Comparison of ENCODE assay signal across 17 cellular contexts in the genomic region with DNA sequence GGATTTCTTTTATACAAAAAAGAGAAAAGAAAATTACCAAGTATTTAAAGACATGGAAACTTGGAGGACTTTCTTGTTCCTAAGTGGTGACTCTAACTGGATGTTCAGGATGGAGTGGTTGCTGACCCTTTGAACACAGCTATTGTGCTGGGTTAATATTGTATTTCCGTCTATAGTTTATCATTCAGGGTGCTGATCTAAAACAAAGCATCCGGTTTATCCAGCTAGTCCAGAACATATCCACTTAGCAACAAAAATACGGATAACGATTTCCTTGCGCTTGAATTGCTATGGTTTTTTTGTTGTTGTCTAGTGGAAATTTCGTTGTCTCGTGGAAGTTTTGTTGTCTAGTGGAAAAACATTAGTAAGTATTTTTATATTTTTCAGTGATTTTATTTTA.
"Had no signal": no experiment of that assay in that cellular context is flagged by ENCODE, and none has a peak within 500 bp of the region (broad histone marks: within the 10 kb centered on the region; RNA-seq: fewer than 3 reads in every experiment).

No MANE protein-coding gene starts in this region.

- DNase-seq: activated naive CD4-positive, alpha-beta T cell treated with Interleukin-2 at 50 U/mL for 16 hours; activated T-cell treated with anti-CD3 and anti-CD28 coated beads for 4 hours; anterior cingulate cortex; dorsolateral prefrontal cortex; endodermal cell; immature natural killer cell; mesendoderm; sigmoid colon; stimulated activated CD4-positive, alpha-beta T cell treated with anti-CD3 and anti-CD28 coated beads, Interleukin-1b, Interleukin-23, amount 100 ng/mL, for 48 hours; stimulated activated naive CD8-positive, alpha-beta T cell treated with anti-CD3 and anti-CD28 coated beads, Interleukin-15, amount 100 ng/mL, for 72 hours had no signal

- H3K4me3 Mint-ChIP-seq: activated T-helper 17 cell treated with anti-CD3 and anti-CD28 coated beads, Interleukin-2, amount 50 U/mL, for 72 hours; endodermal cell; immature natural killer cell; natural killer cell treated with Interleukin-12 subunit alpha and Interleukin-12 subunit beta and Interleukin-15 and Interleukin-18, amount 100 ng/mL, for 72 hours; stimulated activated naive CD8-positive, alpha-beta T cell treated with anti-CD3 and anti-CD28 coated beads, Interleukin-15, amount 100 ng/mL, for 72 hours; T-helper 2 cell treated with Interferon-gamma antibody and Interleukin-4, amounts not matched to agents 5 μg/mL and 100 μg/mL, for 36 hours had no signal

- H3K4me3 ChIP-seq: dorsolateral prefrontal cortex, sigmoid colon, SJSA1, thoracic aorta had no signal

- H3K9me3 Mint-ChIP-seq: activated T-helper 17 cell treated with anti-CD3 and anti-CD28 coated beads, Interleukin-2, amount 50 U/mL, for 72 hours; endodermal cell; immature natural killer cell; natural killer cell treated with Interleukin-12 subunit alpha and Interleukin-12 subunit beta and Interleukin-15 and Interleukin-18, amount 100 ng/mL, for 72 hours; stimulated activated naive CD8-positive, alpha-beta T cell treated with anti-CD3 and anti-CD28 coated beads, Interleukin-15, amount 100 ng/mL, for 72 hours; T-helper 2 cell treated with Interferon-gamma antibody and Interleukin-4, amounts not matched to agents 5 μg/mL and 100 μg/mL, for 36 hours had no signal

- FAIRE-seq: urothelium cell line had no signal

- H3K27me3 Mint-ChIP-seq: activated T-helper 17 cell treated with anti-CD3 and anti-CD28 coated beads, Interleukin-2, amount 50 U/mL, for 72 hours; natural killer cell treated with Interleukin-12 subunit alpha and Interleukin-12 subunit beta and Interleukin-15 and Interleukin-18, amount 100 ng/mL, for 72 hours; stimulated activated naive CD8-positive, alpha-beta T cell treated with anti-CD3 and anti-CD28 coated beads, Interleukin-15, amount 100 ng/mL, for 72 hours had no signal

- H3K4me1 Mint-ChIP-seq: endodermal cell; stimulated activated naive CD8-positive, alpha-beta T cell treated with anti-CD3 and anti-CD28 coated beads, Interleukin-15, amount 100 ng/mL, for 72 hours had no signal

- ATAC-seq: activated CD4-positive, CD25-positive, alpha-beta regulatory T cell treated with anti-CD3 and anti-CD28 coated beads, Interleukin-2, amount 50 U/mL, for 24 hours; activated T-helper 17 cell treated with anti-CD3 and anti-CD28 coated beads, Interleukin-2, amount 50 U/mL, for 72 hours; natural killer cell treated with Interleukin-12 subunit alpha and Interleukin-12 subunit beta and Interleukin-15 and Interleukin-18, amount 100 ng/mL, for 72 hours; stimulated activated naive CD8-positive, alpha-beta T cell treated with anti-CD3 and anti-CD28 coated beads, Interleukin-15, amount 100 ng/mL, for 72 hours had no signal

- H3K36me3 ChIP-seq: sigmoid colon, SJSA1, thoracic aorta had no signal

- H3K36me3 Mint-ChIP-seq: immature natural killer cell; natural killer cell treated with Interleukin-12 subunit alpha and Interleukin-12 subunit beta and Interleukin-15 and Interleukin-18, amount 100 ng/mL, for 72 hours had no signal

- H3K9me3 ChIP-seq: sigmoid colon, SJSA1, thoracic aorta had no signal

- H3K27ac ChIP-seq: SJSA1, thoracic aorta had no signal

- H3K27ac Mint-ChIP-seq: activated T-helper 17 cell treated with anti-CD3 and anti-CD28 coated beads, Interleukin-2, amount 50 U/mL, for 72 hours; endodermal cell; immature natural killer cell; natural killer cell treated with Interleukin-12 subunit alpha and Interleukin-12 subunit beta and Interleukin-15 and Interleukin-18, amount 100 ng/mL, for 72 hours; stimulated activated naive CD8-positive, alpha-beta T cell treated with anti-CD3 and anti-CD28 coated beads, Interleukin-15, amount 100 ng/mL, for 72 hours; T-helper 2 cell treated with Interferon-gamma antibody and Interleukin-4, amounts not matched to agents 5 μg/mL and 100 μg/mL, for 36 hours had no signal

- H3K27me3 ChIP-seq: dorsolateral prefrontal cortex, sigmoid colon, SJSA1 had no signal
